In genomic region chr13:44199627-44200207, GRCh38 we compare ENCODE assay signal across 27 cellular contexts.
DNase-seq lines count a peak whose midpoint lies in the region; ATAC-seq and TF ChIP-seq lines count a peak whose summit lies in the region.
"Had no signal": no experiment of that assay in that cellular context is flagged by ENCODE, and none has a peak within 500 bp of the region (broad histone marks: within the 10 kb centered on the region; RNA-seq: fewer than 3 reads in every experiment).

No MANE protein-coding gene starts in this region.

- ATAC-seq in Right ventricle myocardium inferior (peak; percentile 82), body of pancreas (peak; percentile 30), left ventricle myocardium superior (peak; percentile 90), upper lobe of right lung (peak; percentile 67)
- no peak for ATAC-seq in CD8-positive, alpha-beta T cell
- ATAC-seq: A549; activated CD8-positive, alpha-beta T cell treated with anti-CD3 and anti-CD28 coated beads, Interleukin-2, amount 10 ng/mL, durations not matched to agents 7 days and 5 days; naive thymus-derived CD4-positive, alpha-beta T cell; T-cell had no signal

- H3K4me1 Mint-ChIP-seq in CD8-positive, alpha-beta T cell (ENCODE audit: low read depth): peaks cover 19% of the 10 kb centered on the region
- H3K4me1 Mint-ChIP-seq: B cell had no signal

- H3K4me3 Mint-ChIP-seq in CD8-positive, alpha-beta T cell: no peak overlapping the region
- H3K4me3 Mint-ChIP-seq: activated CD8-positive, alpha-beta T cell treated with anti-CD3 and anti-CD28 coated beads, Interleukin-2, amount 10 ng/mL, durations not matched to agents 7 days and 5 days; B cell; naive thymus-derived CD4-positive, alpha-beta T cell; T-cell had no signal

- H3K27ac ChIP-seq in right atrium auricular region (no peak overlapping the region), body of pancreas (no peak overlapping the region), upper lobe of right lung (no peak overlapping the region)
- H3K27ac ChIP-seq in CD8-positive, alpha-beta T cell (ENCODE audit: low read depth, low read length): no peak overlapping the region
- H3K27ac ChIP-seq: HL-60, right lobe of liver had no signal

- no peaks in the 10 kb centered on the region for H3K36me3 Mint-ChIP-seq in CD8-positive, alpha-beta T cell
- H3K36me3 Mint-ChIP-seq: T-cell had no signal

- intact Hi-C loops in Right ventricle myocardium inferior (cut with DNase I) (loop anchor here (1.0 to 5.0 kb wide), 5 partner anchors 91 to 292 kb away; no protein-coding TSS in a partner anchor), body of pancreas (cut with DNase I) (no loop called here), left ventricle myocardium superior (cut with micrococcal nuclease) (no loop called here), upper lobe of right lung (cut with DNase I) (no loop called here)
- intact Hi-C loops in CD8-positive, alpha-beta T cell (cut with DNase I, micrococcal nuclease): loop anchor here in 1 of 2 experiments (10.0 kb wide), 1 partner anchor 145 kb away; no protein-coding TSS in a partner anchor

- no peaks in the 10 kb centered on the region for H3K36me3 ChIP-seq in right atrium auricular region
- no peaks in the 10 kb centered on the region for H3K36me3 ChIP-seq in body of pancreas (replicated peaks in 1 of 2; ENCODE audit: insufficient read depth in 1 of 2, low read depth in 2 of 2)
- H3K36me3 ChIP-seq in upper lobe of right lung: no peaks in the 10 kb centered on the region
- no peaks in the 10 kb centered on the region for H3K36me3 ChIP-seq in CD8-positive, alpha-beta T cell (ENCODE audit: insufficient read depth, low read length)
- H3K36me3 ChIP-seq: cardiac muscle cell, right lobe of liver, upper lobe of left lung had no signal

- H3K9me3 Mint-ChIP-seq in CD8-positive, alpha-beta T cell: no peaks in the 10 kb centered on the region
- H3K9me3 Mint-ChIP-seq: T-cell had no signal

- H3K9me3 ChIP-seq in right atrium auricular region (no peaks in the 10 kb centered on the region), body of pancreas (no peaks in the 10 kb centered on the region), upper lobe of right lung (no peaks in the 10 kb centered on the region)
- H3K9me3 ChIP-seq in CD8-positive, alpha-beta T cell (ENCODE audit: low read length): no peaks in the 10 kb centered on the region
- H3K9me3 ChIP-seq: A549, right lobe of liver, upper lobe of left lung had no signal

- POLR2A ChIA-PET in CD8-positive, alpha-beta T cell (lab: Charles Lee): interaction anchor here (0.6 kb wide), 1 partner anchor 423 kb away, joined by 3 read pairs; no protein-coding TSS in a partner anchor

- H3K4me1 ChIP-seq in right atrium auricular region: peaks cover 0 to 21% of the 10 kb centered on the region in 2 donors
- H3K4me1 ChIP-seq in body of pancreas: peaks cover 9% of the 10 kb centered on the region
- H3K4me1 ChIP-seq in upper lobe of right lung: peaks cover 10% of the 10 kb centered on the region
- H3K4me1 ChIP-seq in CD8-positive, alpha-beta T cell (ENCODE audit: insufficient read depth, low read length): peaks cover 11% of the 10 kb centered on the region
- H3K4me1 ChIP-seq: right lobe of liver had no signal

- TF ChIP-seq CTCF in right atrium auricular region (IDR thresholded peaks at IDR 0.05) (no peak), body of pancreas (IDR thresholded peaks at IDR 0.05) (no peak), upper lobe of right lung (IDR thresholded peaks at IDR 0.05) (no peak)
- no peak for TF ChIP-seq CTCF in CD8-positive, alpha-beta T cell (IDR thresholded peaks at IDR 0.05)

- no peak for TF ChIP-seq POLR2A in body of pancreas (IDR thresholded peaks at IDR 0.05)

- WGBS in body of pancreas, 2 donors: 10 to 17% methylated on average over 2 of the region's 2 CpGs

- H3K4me3 ChIP-seq in right atrium auricular region: no peak overlapping the region
- H3K4me3 ChIP-seq in body of pancreas: no peak overlapping the region
- no peak overlapping the region for H3K4me3 ChIP-seq in upper lobe of right lung
- H3K4me3 ChIP-seq in CD8-positive, alpha-beta T cell (ENCODE audit: low read depth, low read length): no peak overlapping the region
- H3K4me3 ChIP-seq: A549, cardiac muscle cell, right lobe of liver, upper lobe of left lung had no signal

- DNase-seq in Right ventricle myocardium inferior (ENCODE audit: missing footprints) (no peak), right atrium auricular region (ENCODE audit: low spot score) (no peak), body of pancreas (peak in 3 of 4 donors; percentile 8 to 29 (median 22)), left ventricle myocardium superior (peak; percentile 52), upper lobe of right lung (no peak), superior temporal gyrus (ENCODE audit: extremely low spot score) (no peak), NCI-H774 (lab: John Stamatoyannopoulos, UW) (no peak)
- DNase-seq in CD8-positive, alpha-beta T cell: no peak
- DNase-seq: activated CD4-positive, CD25-positive, alpha-beta regulatory T cell treated with anti-CD3 and anti-CD28 coated beads, Interleukin-2, amount 50 U/mL, for 72 hours; activated CD8-positive, alpha-beta T cell treated with anti-CD3 and anti-CD28 coated beads, Interleukin-2, amount 10 ng/mL, durations not matched to agents 7 days and 5 days; activated naive CD4-positive, alpha-beta T cell treated with Interleukin-2 at 50 U/mL for 16 hours; activated T-cell treated with anti-CD3 and anti-CD28 coated beads, Interleukin-2, amount 50 U/mL, for 1 hour; amygdala; DMS53; H7; kidney glomerular epithelial cell; MV-4-11; naive thymus-derived CD4-positive, alpha-beta T cell; NCI-H524; right lobe of liver; SHP77 treated with DMSO at 0.1 percent for 48 hours; T-cell had no signal

- H3K27me3 ChIP-seq in right atrium auricular region (no peaks in the 10 kb centered on the region), body of pancreas (no peaks in the 10 kb centered on the region), upper lobe of right lung (no peaks in the 10 kb centered on the region)
- no peaks in the 10 kb centered on the region for H3K27me3 ChIP-seq in CD8-positive, alpha-beta T cell (ENCODE audit: insufficient read depth, low read length)
- H3K27me3 ChIP-seq: cardiac muscle cell, right lobe of liver, upper lobe of left lung had no signal

- H3K27ac Mint-ChIP-seq in CD8-positive, alpha-beta T cell: no peak overlapping the region
- H3K27ac Mint-ChIP-seq: activated CD8-positive, alpha-beta T cell treated with anti-CD3 and anti-CD28 coated beads, Interleukin-2, amount 10 ng/mL, durations not matched to agents 7 days and 5 days; B cell; naive thymus-derived CD4-positive, alpha-beta T cell; T-cell had no signal

- no peaks in the 10 kb centered on the region for H3K27me3 Mint-ChIP-seq in CD8-positive, alpha-beta T cell (ENCODE audit: low read depth)
- H3K27me3 Mint-ChIP-seq: T-cell had no signal

- CTCF ChIA-PET in CD8-positive, alpha-beta T cell (lab: Charles Lee): no interaction called here

Comparison
In these comparisons a context has a peak if more than half of its experiments do, and no peak if none do; other contexts are left out.
1. DNase-seq: peak in body of pancreas (3 of 4) and left ventricle myocardium superior (single experiment); none in Right ventricle myocardium inferior (single experiment), right atrium auricular region (single experiment), upper lobe of right lung (single experiment), superior temporal gyrus (single experiment), CD8-positive, alpha-beta T cell (0 of 7) and NCI-H774 (single experiment).